ENCODE assay signal across 38 cellular contexts in the genomic region with DNA sequence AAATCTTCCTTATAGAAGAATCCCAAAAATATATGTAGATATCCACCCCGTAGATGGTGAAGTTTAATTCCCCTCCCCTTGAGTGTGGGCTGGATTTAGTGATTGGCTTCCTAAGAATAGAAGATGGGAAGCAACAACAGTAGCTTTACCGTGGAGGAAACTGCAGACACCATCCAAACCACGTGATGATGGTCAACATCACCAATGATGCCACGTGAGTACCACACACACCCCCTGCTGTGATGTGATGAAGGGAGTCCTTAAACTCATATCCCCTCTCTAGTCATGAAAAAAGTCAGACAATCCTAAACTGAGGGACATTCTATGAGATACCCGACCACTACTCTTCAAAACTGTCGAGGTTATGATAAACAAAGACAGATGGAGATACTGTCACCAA. TPM values are rescaled to one million over a fixed set of nuclear protein-coding genes. Genes with fewer than 3 reads are reported as not detected.
"Had no signal": no experiment of that assay in that cellular context is flagged by ENCODE, and none has a peak within 500 bp of the region (broad histone marks: within the 10 kb centered on the region; RNA-seq: fewer than 3 reads in every experiment).

No MANE protein-coding gene starts in this region.

- ATAC-seq: activated CD8-positive, alpha-beta T cell treated with anti-CD3 and anti-CD28 coated beads for 36 hours; activated T-cell treated with anti-CD3 and anti-CD28 coated beads, Interleukin-2, amount 50 U/mL, for 72 hours; activated T-helper 17 cell treated with anti-CD3 and anti-CD28 coated beads, Interleukin-2, amount 50 U/mL, for 72 hours; PC-3; Right ventricle myocardium inferior had no signal

- DNase-seq: activated CD4-positive, alpha-beta T cell treated with anti-CD3 and anti-CD28 coated beads, Interleukin-2, amount 10 ng/mL, durations not matched to agents 24 days and 14 days; activated CD4-positive, alpha-beta T cell treated with anti-CD3 and anti-CD28 coated beads, Interleukin-2, amount 50 U/mL, for 4 hours; activated CD8-positive, alpha-beta T cell treated with anti-CD3 and anti-CD28 coated beads for 36 hours; activated effector memory CD4-positive, alpha-beta T cell treated with anti-CD3 and anti-CD28 coated beads, Interleukin-2, amount 50 U/mL, for 16 hours; activated naive CD4-positive, alpha-beta T cell; activated naive CD4-positive, alpha-beta T cell treated with anti-CD3 and anti-CD28 coated beads, Interleukin-2, amount 50 U/mL, for 16 hours; activated naive CD8-positive, alpha-beta T cell treated with anti-CD3 and anti-CD28 coated beads for 36 hours; activated T-cell treated with anti-CD3 and anti-CD28 coated beads, Interleukin-2, amount 50 U/mL, for 1 hour; activated T-cell treated with anti-CD3 and anti-CD28 coated beads, Interleukin-2, amount 50 U/mL, for 72 hours; amniotic stem cell; aorta; brain microvascular endothelial cell; central memory CD4-positive, alpha-beta T cell; NCI-H1105; NCI-H1417 treated with DMSO at 0.1 percent for 48 hours; NCI-H187 treated with DMSO at 0.1 percent for 48 hours; NCI-H2081; NCI-H2171 treated with DMSO at 0.1 percent for 48 hours; NCI-H2227 treated with DMSO at 0.1 percent for 48 hours; NCI-H524 treated with DMSO at 0.1 percent for 48 hours; NCI-H82; NK-92 treated with Interleukin-12 subunit alpha and Interleukin-12 subunit beta, amount 100 ng/mL, for 24 hours; PC-3; SIG-M5; SW 1271; T-helper 1 cell; T-helper 2 cell; T-helper 9 cell had no signal

- H3K9ac ChIP-seq: KMS-11 had no signal

- H3K4me2 ChIP-seq: KMS-11 had no signal

- H3K36me3 ChIP-seq: brain microvascular endothelial cell had no signal

- H3K27ac ChIP-seq: brain microvascular endothelial cell, KMS-11, RWPE1 had no signal

- FAIRE-seq: colon, RCC 7860, TTC549 had no signal

RNA-seq across cellular contexts. Expression of gene SLC22A11, which starts 41.1 kb away (rescaled TPM):
- total RNA-seq: activated CD4-positive, alpha-beta T cell treated with anti-CD3 and anti-CD28 coated beads, Interleukin-2, amount 10 ng/mL, durations not matched to agents 24 days and 14 days; activated CD8-positive, alpha-beta memory T cell treated with anti-CD3 and anti-CD28 coated beads for 36 hours; activated CD8-positive, alpha-beta T cell treated with anti-CD3 and anti-CD28 coated beads for 36 hours; activated naive CD8-positive, alpha-beta T cell treated with anti-CD3 and anti-CD28 coated beads for 36 hours; activated T-cell treated with anti-CD3 and anti-CD28 coated beads, Interleukin-2, amount 50 U/mL, for 72 hours; activated T-helper 17 cell treated with anti-CD3 and anti-CD28 coated beads, Interleukin-2, amount 50 U/mL, for 72 hours; cerebellum; LHCN-M2; PC-3; Right ventricle myocardium inferior had no signal
- polyA plus RNA-seq: aorta had no signal
